Comparison of ENCODE assay signal across 1 cellular context in the genomic region with DNA sequence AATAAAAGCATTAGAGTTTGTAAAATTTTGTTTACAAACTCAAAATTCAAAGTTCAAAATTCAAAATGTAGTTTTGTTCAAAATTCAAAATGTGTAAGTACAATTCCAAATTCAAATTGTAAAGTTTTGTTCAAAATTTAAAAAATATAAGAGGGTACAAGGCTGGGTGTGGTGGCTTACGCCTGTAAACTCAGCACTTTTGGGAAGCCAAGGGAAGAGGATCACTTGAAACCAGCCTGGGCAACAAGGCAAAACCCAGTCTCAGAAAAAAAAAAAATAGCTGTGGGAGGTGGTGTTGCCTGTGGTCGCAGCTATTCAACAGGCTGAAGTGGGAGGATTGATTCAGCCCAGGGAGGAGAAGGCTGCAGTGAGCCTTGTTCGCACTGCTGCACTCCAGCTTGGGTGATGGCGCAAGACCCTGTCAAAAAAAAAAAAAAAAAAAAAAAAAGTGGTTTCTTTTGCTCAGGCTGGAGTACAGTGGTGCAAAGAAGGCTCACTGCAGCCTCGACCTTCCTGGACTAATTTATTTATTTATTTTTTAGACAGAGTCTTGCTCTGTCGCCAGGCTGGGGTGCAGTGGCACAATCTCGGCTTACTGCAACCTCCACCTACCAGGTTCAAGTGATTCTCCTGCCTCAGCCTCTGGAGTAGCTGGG.
TF ChIP-seq lines count a peak whose summit lies in the region.

No MANE protein-coding gene starts in this region.

TF ChIP-seq in K562, 482 proteins besides CTCF, POLR2A, EP300 and RAD21 (continued from another document):
- TF ChIP-seq, protein P1, sequence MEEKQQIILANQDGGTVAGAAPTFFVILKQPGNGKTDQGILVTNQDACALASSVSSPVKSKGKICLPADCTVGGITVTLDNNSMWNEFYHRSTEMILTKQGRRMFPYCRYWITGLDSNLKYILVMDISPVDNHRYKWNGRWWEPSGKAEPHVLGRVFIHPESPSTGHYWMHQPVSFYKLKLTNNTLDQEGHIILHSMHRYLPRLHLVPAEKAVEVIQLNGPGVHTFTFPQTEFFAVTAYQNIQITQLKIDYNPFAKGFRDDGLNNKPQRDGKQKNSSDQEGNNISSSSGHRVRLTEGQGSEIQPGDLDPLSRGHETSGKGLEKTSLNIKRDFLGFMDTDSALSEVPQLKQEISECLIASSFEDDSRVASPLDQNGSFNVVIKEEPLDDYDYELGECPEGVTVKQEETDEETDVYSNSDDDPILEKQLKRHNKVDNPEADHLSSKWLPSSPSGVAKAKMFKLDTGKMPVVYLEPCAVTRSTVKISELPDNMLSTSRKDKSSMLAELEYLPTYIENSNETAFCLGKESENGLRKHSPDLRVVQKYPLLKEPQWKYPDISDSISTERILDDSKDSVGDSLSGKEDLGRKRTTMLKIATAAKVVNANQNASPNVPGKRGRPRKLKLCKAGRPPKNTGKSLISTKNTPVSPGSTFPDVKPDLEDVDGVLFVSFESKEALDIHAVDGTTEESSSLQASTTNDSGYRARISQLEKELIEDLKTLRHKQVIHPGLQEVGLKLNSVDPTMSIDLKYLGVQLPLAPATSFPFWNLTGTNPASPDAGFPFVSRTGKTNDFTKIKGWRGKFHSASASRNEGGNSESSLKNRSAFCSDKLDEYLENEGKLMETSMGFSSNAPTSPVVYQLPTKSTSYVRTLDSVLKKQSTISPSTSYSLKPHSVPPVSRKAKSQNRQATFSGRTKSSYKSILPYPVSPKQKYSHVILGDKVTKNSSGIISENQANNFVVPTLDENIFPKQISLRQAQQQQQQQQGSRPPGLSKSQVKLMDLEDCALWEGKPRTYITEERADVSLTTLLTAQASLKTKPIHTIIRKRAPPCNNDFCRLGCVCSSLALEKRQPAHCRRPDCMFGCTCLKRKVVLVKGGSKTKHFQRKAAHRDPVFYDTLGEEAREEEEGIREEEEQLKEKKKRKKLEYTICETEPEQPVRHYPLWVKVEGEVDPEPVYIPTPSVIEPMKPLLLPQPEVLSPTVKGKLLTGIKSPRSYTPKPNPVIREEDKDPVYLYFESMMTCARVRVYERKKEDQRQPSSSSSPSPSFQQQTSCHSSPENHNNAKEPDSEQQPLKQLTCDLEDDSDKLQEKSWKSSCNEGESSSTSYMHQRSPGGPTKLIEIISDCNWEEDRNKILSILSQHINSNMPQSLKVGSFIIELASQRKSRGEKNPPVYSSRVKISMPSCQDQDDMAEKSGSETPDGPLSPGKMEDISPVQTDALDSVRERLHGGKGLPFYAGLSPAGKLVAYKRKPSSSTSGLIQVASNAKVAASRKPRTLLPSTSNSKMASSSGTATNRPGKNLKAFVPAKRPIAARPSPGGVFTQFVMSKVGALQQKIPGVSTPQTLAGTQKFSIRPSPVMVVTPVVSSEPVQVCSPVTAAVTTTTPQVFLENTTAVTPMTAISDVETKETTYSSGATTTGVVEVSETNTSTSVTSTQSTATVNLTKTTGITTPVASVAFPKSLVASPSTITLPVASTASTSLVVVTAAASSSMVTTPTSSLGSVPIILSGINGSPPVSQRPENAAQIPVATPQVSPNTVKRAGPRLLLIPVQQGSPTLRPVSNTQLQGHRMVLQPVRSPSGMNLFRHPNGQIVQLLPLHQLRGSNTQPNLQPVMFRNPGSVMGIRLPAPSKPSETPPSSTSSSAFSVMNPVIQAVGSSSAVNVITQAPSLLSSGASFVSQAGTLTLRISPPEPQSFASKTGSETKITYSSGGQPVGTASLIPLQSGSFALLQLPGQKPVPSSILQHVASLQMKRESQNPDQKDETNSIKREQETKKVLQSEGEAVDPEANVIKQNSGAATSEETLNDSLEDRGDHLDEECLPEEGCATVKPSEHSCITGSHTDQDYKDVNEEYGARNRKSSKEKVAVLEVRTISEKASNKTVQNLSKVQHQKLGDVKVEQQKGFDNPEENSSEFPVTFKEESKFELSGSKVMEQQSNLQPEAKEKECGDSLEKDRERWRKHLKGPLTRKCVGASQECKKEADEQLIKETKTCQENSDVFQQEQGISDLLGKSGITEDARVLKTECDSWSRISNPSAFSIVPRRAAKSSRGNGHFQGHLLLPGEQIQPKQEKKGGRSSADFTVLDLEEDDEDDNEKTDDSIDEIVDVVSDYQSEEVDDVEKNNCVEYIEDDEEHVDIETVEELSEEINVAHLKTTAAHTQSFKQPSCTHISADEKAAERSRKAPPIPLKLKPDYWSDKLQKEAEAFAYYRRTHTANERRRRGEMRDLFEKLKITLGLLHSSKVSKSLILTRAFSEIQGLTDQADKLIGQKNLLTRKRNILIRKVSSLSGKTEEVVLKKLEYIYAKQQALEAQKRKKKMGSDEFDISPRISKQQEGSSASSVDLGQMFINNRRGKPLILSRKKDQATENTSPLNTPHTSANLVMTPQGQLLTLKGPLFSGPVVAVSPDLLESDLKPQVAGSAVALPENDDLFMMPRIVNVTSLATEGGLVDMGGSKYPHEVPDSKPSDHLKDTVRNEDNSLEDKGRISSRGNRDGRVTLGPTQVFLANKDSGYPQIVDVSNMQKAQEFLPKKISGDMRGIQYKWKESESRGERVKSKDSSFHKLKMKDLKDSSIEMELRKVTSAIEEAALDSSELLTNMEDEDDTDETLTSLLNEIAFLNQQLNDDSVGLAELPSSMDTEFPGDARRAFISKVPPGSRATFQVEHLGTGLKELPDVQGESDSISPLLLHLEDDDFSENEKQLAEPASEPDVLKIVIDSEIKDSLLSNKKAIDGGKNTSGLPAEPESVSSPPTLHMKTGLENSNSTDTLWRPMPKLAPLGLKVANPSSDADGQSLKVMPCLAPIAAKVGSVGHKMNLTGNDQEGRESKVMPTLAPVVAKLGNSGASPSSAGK (IDR thresholded peaks at IDR 0.05) = no peak
- no peak for TF ChIP-seq ADNP (tag; IDR thresholded peaks at IDR 0.05)
- TF ChIP-seq KLF16 (IDR thresholded peaks at IDR 0.05) = peak; percentile 30; the same call in 1 of the 2 replicates
- no peak for TF ChIP-seq CBFA2T2 (conservative IDR thresholded peaks at IDR 0.05)
- no peak for TF ChIP-seq NFYB (IDR thresholded peaks at IDR 0.05; ENCODE audit: extremely low read depth, insufficient read length)
- no peak for TF ChIP-seq NFE2L1 (tag; IDR thresholded peaks at IDR 0.05; ENCODE audit: borderline replicate concordance, low read depth)
- TF ChIP-seq ZBTB7A (IDR thresholded peaks at IDR 0.05; ENCODE audit: borderline replicate concordance, control insufficient read depth, low read depth, low read length) = 0 out of 2 replicates have a peak, but pooled peaks have one; percentile 30
- TF ChIP-seq ZNF316 (IDR thresholded peaks at IDR 0.05) = peak; percentile 65
- TF ChIP-seq, protein P2, sequence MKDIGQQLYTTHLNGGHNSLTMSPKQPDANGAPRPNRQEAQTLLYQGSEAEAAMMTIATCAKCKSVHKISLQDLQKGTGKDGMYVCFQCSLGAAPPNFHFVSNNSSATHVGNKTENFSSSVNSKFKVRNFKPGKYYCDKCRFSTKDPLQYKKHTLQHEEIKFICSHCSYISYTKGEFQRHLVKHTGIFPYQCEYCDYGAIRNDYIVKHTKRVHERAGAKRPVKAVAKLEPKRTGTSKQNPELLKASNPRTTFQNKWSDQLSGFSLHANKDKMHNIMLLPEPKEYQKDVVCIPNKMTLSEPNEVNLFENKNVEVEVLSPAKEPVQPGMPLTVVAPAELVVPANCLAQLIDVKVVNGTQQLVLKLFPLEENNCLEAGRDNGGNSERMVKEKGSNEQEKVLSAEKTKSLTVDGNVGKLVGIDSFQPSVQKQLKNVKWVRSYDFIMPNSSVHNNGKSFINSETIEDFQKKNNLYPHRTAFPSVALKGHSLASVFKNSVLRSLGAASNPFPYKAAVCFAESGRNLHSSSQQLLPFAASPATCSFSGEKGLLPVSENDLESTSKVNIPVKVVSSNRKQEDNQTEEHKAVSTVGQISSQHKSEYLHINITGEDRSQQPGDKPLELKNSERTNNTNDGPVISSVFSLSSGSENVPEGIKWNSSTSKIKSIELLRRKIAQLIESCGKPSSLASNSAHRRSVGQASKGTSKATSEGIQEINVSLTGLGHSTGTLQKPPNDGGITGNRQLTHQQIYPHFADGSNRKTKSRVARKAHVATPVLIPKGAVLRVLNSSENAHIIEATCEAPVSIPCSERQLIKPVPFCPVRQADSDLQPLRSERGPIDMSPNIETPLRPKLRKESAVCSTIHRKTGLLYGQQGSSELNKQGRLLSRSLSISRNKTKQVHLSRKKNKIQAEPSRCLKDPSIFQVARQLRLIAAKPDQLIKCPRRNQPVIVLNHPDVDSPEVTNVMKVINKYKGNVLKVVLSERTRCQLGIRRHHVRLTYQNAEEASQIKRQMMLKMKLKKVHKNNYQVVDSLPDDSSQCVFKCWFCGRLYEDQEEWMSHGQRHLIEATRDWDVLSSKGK (CRISPR knock-in tag; IDR thresholded peaks at IDR 0.05) = no peak
- TF ChIP-seq CEBPB (tag; IDR thresholded peaks at IDR 0.05) = peak; percentile 97
- TF ChIP-seq ZNF347 (CRISPR knock-in tag; IDR thresholded peaks at IDR 0.05; ENCODE audit: low read depth) = no peak
